Comparison of ENCODE assay signal across 14 cellular contexts in genomic region chr9:2043881-2044462, GRCh38. TPM values are rescaled to one million over a fixed set of nuclear protein-coding genes. Genes with fewer than 3 reads are reported as not detected.
DNase-seq lines count a peak whose midpoint lies in the region; ATAC-seq and TF ChIP-seq lines count a peak whose summit lies in the region.
"Had no signal": no experiment of that assay in that cellular context is flagged by ENCODE, and none has a peak within 500 bp of the region (broad histone marks: within the 10 kb centered on the region; RNA-seq: fewer than 3 reads in every experiment).

No MANE protein-coding gene starts in this region.

- no peak for TF ChIP-seq CTCF in activated CD8-positive, alpha-beta T cell treated with anti-CD3 and anti-CD28 coated beads for 36 hours (IDR thresholded peaks at IDR 0.05)
- TF ChIP-seq CTCF in ovary (IDR thresholded peaks at IDR 0.05) = no peak

- peak overlapping the region in 1 of 2 donors; percentile 59 for H3K4me3 Mint-ChIP-seq in activated T-cell treated with anti-CD3 and anti-CD28 coated beads, Interleukin-2, amount 50 U/mL, for 72 hours
- no peak overlapping the region for H3K4me3 Mint-ChIP-seq in activated CD8-positive, alpha-beta T cell treated with anti-CD3 and anti-CD28 coated beads for 36 hours
- H3K4me3 Mint-ChIP-seq in stimulated activated naive CD8-positive, alpha-beta T cell treated with anti-CD3 and anti-CD28 coated beads, Interleukin-15, amount 100 ng/mL, for 72 hours = peak overlapping the region in 1 of 2 donors; percentile 13

- intact Hi-C loops in activated CD8-positive, alpha-beta T cell treated with anti-CD3 and anti-CD28 coated beads for 36 hours (cut with micrococcal nuclease) = no loop called here
- intact Hi-C loops in ovary (cut with DNase I) = loop anchor here in 1 of 4 donors (10.0 kb wide), 1 partner anchor 99 kb away; no protein-coding TSS in a partner anchor

- POLR2A ChIA-PET in activated CD8-positive, alpha-beta T cell treated with anti-CD3 and anti-CD28 coated beads for 36 hours (lab: Charles Lee) = interaction anchor here (0.9 to 1.7 kb wide), 6 partner anchors 9 to 28 kb away, joined by 3 to 5 read pairs (median 3); partner anchors contain the start of gene SMARCA2

- no peak overlapping the region for H3K4me3 ChIP-seq in ovary
- H3K4me3 ChIP-seq: A549, smooth muscle cell had no signal

- H3K4me1 Mint-ChIP-seq in activated T-cell treated with anti-CD3 and anti-CD28 coated beads, Interleukin-2, amount 50 U/mL, for 72 hours (ENCODE audit: low read depth) = peaks cover 38% of the 10 kb centered on the region
- H3K4me1 Mint-ChIP-seq in activated CD8-positive, alpha-beta T cell treated with anti-CD3 and anti-CD28 coated beads for 36 hours (ENCODE audit: low read depth) = peaks cover 44% of the 10 kb centered on the region
- H3K4me1 Mint-ChIP-seq in stimulated activated naive CD8-positive, alpha-beta T cell treated with anti-CD3 and anti-CD28 coated beads, Interleukin-15, amount 100 ng/mL, for 72 hours = peaks cover 33% of the 10 kb centered on the region

- H3K9me3 ChIP-seq in ovary = no peaks in the 10 kb centered on the region
- H3K9me3 ChIP-seq: A549 had no signal

- DNase-seq in activated T-cell treated with anti-CD3 and anti-CD28 coated beads, Interleukin-2, amount 50 U/mL, for 72 hours = no peak
- no peak for DNase-seq in activated T-cell treated with anti-CD3 and anti-CD28 coated beads, Interleukin-2, amount 50 U/mL, for 1 hour
- no peak for DNase-seq in activated CD8-positive, alpha-beta T cell treated with anti-CD3 and anti-CD28 coated beads for 36 hours
- DNase-seq in stimulated activated naive CD8-positive, alpha-beta T cell treated with anti-CD3 and anti-CD28 coated beads, Interleukin-15, amount 100 ng/mL, for 72 hours = no peak
- DNase-seq in SW480 (ENCODE audit: low spot score) (no peak), ovary (no peak)
- DNase-seq: central memory CD4-positive, alpha-beta T cell; DMS79; kidney; RPMI8226 had no signal

- peaks cover 5% of the 10 kb centered on the region for H3K4me1 ChIP-seq in ovary (ENCODE audit: insufficient read depth)
- H3K4me1 ChIP-seq: A549 had no signal

- no peak for TF ChIP-seq POLR2A in ovary (IDR thresholded peaks at IDR 0.05)

- H3K27ac Mint-ChIP-seq in activated T-cell treated with anti-CD3 and anti-CD28 coated beads, Interleukin-2, amount 50 U/mL, for 72 hours = peak overlapping the region; percentile 31
- peak overlapping the region; percentile 81 for H3K27ac Mint-ChIP-seq in activated CD8-positive, alpha-beta T cell treated with anti-CD3 and anti-CD28 coated beads for 36 hours
- H3K27ac Mint-ChIP-seq in stimulated activated naive CD8-positive, alpha-beta T cell treated with anti-CD3 and anti-CD28 coated beads, Interleukin-15, amount 100 ng/mL, for 72 hours = no peak overlapping the region

- no peak overlapping the region for H3K27ac ChIP-seq in ovary
- H3K27ac ChIP-seq: A549 had no signal

- no peaks in the 10 kb centered on the region for H3K36me3 ChIP-seq in ovary

- no peaks in the 10 kb centered on the region for H3K27me3 Mint-ChIP-seq in activated T-cell treated with anti-CD3 and anti-CD28 coated beads, Interleukin-2, amount 50 U/mL, for 72 hours (ENCODE audit: low read depth)
- no peaks in the 10 kb centered on the region for H3K27me3 Mint-ChIP-seq in activated CD8-positive, alpha-beta T cell treated with anti-CD3 and anti-CD28 coated beads for 36 hours
- H3K27me3 Mint-ChIP-seq in stimulated activated naive CD8-positive, alpha-beta T cell treated with anti-CD3 and anti-CD28 coated beads, Interleukin-15, amount 100 ng/mL, for 72 hours = no peaks in the 10 kb centered on the region

- H3K27me3 ChIP-seq in ovary = no peaks in the 10 kb centered on the region

- peak; percentile 27 to 60 for ATAC-seq in activated T-cell treated with anti-CD3 and anti-CD28 coated beads, Interleukin-2, amount 50 U/mL, for 72 hours (replicated peaks in 1 of 2)
- ATAC-seq in HG02798 (IDR thresholded peaks at IDR 0.05; ENCODE audit: poor library complexity, unreplicated experiment) = peak; percentile 50
- peak; percentile 61 for ATAC-seq in activated CD8-positive, alpha-beta T cell treated with anti-CD3 and anti-CD28 coated beads for 36 hours
- ATAC-seq in stimulated activated naive CD8-positive, alpha-beta T cell treated with anti-CD3 and anti-CD28 coated beads, Interleukin-15, amount 100 ng/mL, for 72 hours = peak; percentile 67
- no peak for ATAC-seq in GM18520 (IDR thresholded peaks at IDR 0.05; ENCODE audit: unreplicated experiment)
- ATAC-seq: A549 had no signal

- CTCF ChIA-PET in activated CD8-positive, alpha-beta T cell treated with anti-CD3 and anti-CD28 coated beads for 36 hours (lab: Charles Lee) = interaction anchor here (1.3 kb wide), 1 partner anchor 10 kb away, joined by 3 read pairs; no protein-coding TSS in a partner anchor

- H3K36me3 Mint-ChIP-seq in activated T-cell treated with anti-CD3 and anti-CD28 coated beads, Interleukin-2, amount 50 U/mL, for 72 hours (ENCODE audit: insufficient read depth in 2 of 2) = peaks cover 10 to 40% of the 10 kb centered on the region in 2 donors
- H3K36me3 Mint-ChIP-seq in activated CD8-positive, alpha-beta T cell treated with anti-CD3 and anti-CD28 coated beads for 36 hours (ENCODE audit: low read depth) = peaks cover 70% of the 10 kb centered on the region

- WGBS in ovary, 3 donors = 64 to 71% (median 68%) methylated on average over 12 of the region's 12 CpGs

- TF ChIP-seq EP300 in ovary (IDR thresholded peaks at IDR 0.05) = no peak

- H3K9me3 Mint-ChIP-seq in activated T-cell treated with anti-CD3 and anti-CD28 coated beads, Interleukin-2, amount 50 U/mL, for 72 hours = no peaks in the 10 kb centered on the region
- no peaks in the 10 kb centered on the region for H3K9me3 Mint-ChIP-seq in activated CD8-positive, alpha-beta T cell treated with anti-CD3 and anti-CD28 coated beads for 36 hours
- no peaks in the 10 kb centered on the region for H3K9me3 Mint-ChIP-seq in stimulated activated naive CD8-positive, alpha-beta T cell treated with anti-CD3 and anti-CD28 coated beads, Interleukin-15, amount 100 ng/mL, for 72 hours

RNA-seq across cellular contexts. Expression of gene SMARCA2, which starts 28.8 kb away (rescaled TPM):
- 100 to 1,000 TPM; 117 to 120 TPM for total RNA-seq in activated T-cell treated with anti-CD3 and anti-CD28 coated beads, Interleukin-2, amount 50 U/mL, for 72 hours
- 10 to 100 TPM; 94.7 to 99.4 TPM for total RNA-seq in activated CD8-positive, alpha-beta T cell treated with anti-CD3 and anti-CD28 coated beads for 36 hours
- 100 to 1,000 TPM; 153 to 404 (median 199) TPM for total RNA-seq in ovary
- 100 to 1,000 TPM; 108 to 270 TPM for polyA plus RNA-seq in ovary

Comparison
In these comparisons a context has a peak if more than half of its experiments do, and no peak if none do; other contexts are left out.
1. H3K27ac Mint-ChIP-seq: peak in activated T-cell treated with anti-CD3 and anti-CD28 coated beads, Interleukin-2, amount 50 U/mL, for 72 hours (single experiment) and activated CD8-positive, alpha-beta T cell treated with anti-CD3 and anti-CD28 coated beads for 36 hours (single experiment); none in stimulated activated naive CD8-positive, alpha-beta T cell treated with anti-CD3 and anti-CD28 coated beads, Interleukin-15, amount 100 ng/mL, for 72 hours (0 of 2).